8 cellular contexts compared by ENCODE assay signal in the genomic region with DNA sequence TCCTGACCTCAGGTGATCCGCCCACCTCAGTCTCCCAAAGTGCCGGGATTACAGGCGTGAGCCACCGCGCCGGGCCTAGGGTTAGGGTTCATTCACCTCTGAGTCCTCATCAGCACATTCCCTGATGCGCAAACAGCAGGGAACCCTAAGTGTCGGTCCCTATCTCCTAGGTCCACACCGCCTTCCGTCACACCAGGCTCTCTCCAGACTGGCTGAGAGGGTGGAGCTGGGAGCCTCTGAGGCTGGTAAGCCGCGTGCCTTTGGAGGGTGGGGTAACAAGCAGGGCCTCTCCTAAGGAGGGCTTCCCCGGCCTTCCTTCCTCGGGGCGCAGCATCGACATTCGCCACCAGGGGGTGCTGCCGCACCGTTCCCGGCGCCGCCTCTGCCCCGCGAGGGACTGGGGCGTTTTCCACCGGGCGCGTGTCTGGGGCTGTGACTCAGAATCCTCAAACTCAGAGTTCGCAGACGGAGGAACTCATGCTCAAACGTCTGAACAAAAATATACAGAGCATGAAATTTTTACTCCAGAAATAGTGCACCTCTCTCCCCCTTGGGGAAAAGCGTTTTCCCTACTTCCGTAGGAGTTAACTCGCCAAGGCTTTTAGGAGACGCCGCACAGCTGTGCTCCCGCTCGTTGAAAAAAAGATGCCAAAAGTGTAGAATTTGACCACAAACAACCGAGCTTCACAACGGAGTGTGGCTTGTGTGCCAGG.
A peak's percentile ranks its signal among the peaks of the same experiment; 100 is the strongest.
DNase-seq lines count a peak whose midpoint lies in the region; ATAC-seq and TF ChIP-seq lines count a peak whose summit lies in the region.

No MANE protein-coding gene starts in this region.

- no peaks in the 10 kb centered on the region for H3K9me3 ChIP-seq in CD4-positive, alpha-beta T cell (ENCODE audit: control insufficient read depth, low read length)
- no peaks in the 10 kb centered on the region for H3K9me3 ChIP-seq in fibroblast of lung (ENCODE audit: control insufficient read depth, insufficient read depth, low read depth, low read length)

- peaks cover 13% of the 10 kb centered on the region for H3K4me1 ChIP-seq in fibroblast of lung (ENCODE audit: control insufficient read depth, extremely low read depth, insufficient read depth, low read length)

- no peak overlapping the region for H3K27ac Mint-ChIP-seq in CD4-positive, alpha-beta T cell
- H3K27ac Mint-ChIP-seq in activated T-cell treated with anti-CD3 and anti-CD28 coated beads, Interleukin-2, amount 50 U/mL, for 72 hours: no peak overlapping the region
- H3K27ac Mint-ChIP-seq in naive B cell: peak overlapping the region in 1 of 6 donors; percentile 36

- DNase-seq in CD4-positive, alpha-beta T cell: peak; percentile 50 to 83 (median 70)
- DNase-seq in HS-27A (ENCODE audit: low read depth) (peak; percentile 72), fibroblast of lung (ENCODE audit: low read depth in 2 of 2) (peak; percentile 84 to 93), naive B cell (peak; percentile 64)
- peak; percentile 81 to 89 for DNase-seq in activated T-cell treated with anti-CD3 and anti-CD28 coated beads, Interleukin-2, amount 50 U/mL, for 72 hours
- DNase-seq in stimulated activated CD8-positive, alpha-beta memory T cell treated with anti-CD3 and anti-CD28 coated beads, Interleukin-7, amount 100 ng/mL, for 48 hours (ENCODE audit: extremely low read depth in 1 of 2, low read depth in 1 of 2): peak; percentile 60 to 62

- H3K9me3 Mint-ChIP-seq in CD4-positive, alpha-beta T cell: no peaks in the 10 kb centered on the region
- H3K9me3 Mint-ChIP-seq in activated T-cell treated with anti-CD3 and anti-CD28 coated beads, Interleukin-2, amount 50 U/mL, for 72 hours: no peaks in the 10 kb centered on the region
- H3K9me3 Mint-ChIP-seq in naive B cell: no peaks in the 10 kb centered on the region

- peak overlapping the region; percentile 78 for H2AFZ ChIP-seq in fibroblast of lung (ENCODE audit: low read length)

- no peak overlapping the region for H3K27ac ChIP-seq in CD4-positive, alpha-beta T cell (ENCODE audit: low read depth, low read length)
- H3K27ac ChIP-seq in fibroblast of lung (ENCODE audit: insufficient read depth, low read length): peak overlapping the region; percentile 22

- ATAC-seq in CD4-positive, alpha-beta T cell (ENCODE audit: poor library complexity): peak; percentile 95
- peak; percentile 86 for ATAC-seq in GM19372 (IDR thresholded peaks at IDR 0.05; ENCODE audit: low read depth, unreplicated experiment)
- peak; percentile 90 to 93 for ATAC-seq in activated T-cell treated with anti-CD3 and anti-CD28 coated beads, Interleukin-2, amount 50 U/mL, for 72 hours (replicated peaks in 1 of 2)
- ATAC-seq in naive B cell (ENCODE audit: low read depth in 2 of 2): peak; percentile 88 to 97

- H3K4me3 Mint-ChIP-seq in CD4-positive, alpha-beta T cell: no peak overlapping the region
- H3K4me3 Mint-ChIP-seq in activated T-cell treated with anti-CD3 and anti-CD28 coated beads, Interleukin-2, amount 50 U/mL, for 72 hours: peak overlapping the region; percentile 49 to 58
- H3K4me3 Mint-ChIP-seq in naive B cell: peak overlapping the region in 5 of 8 donors; percentile 15 to 61 (median 36)

- H3K9ac ChIP-seq in fibroblast of lung (ENCODE audit: insufficient read depth, low read length): no peak overlapping the region

- no peaks in the 10 kb centered on the region for H3K36me3 Mint-ChIP-seq in CD4-positive, alpha-beta T cell (ENCODE audit: low read depth)
- no peaks in the 10 kb centered on the region for H3K36me3 Mint-ChIP-seq in activated T-cell treated with anti-CD3 and anti-CD28 coated beads, Interleukin-2, amount 50 U/mL, for 72 hours (ENCODE audit: insufficient read depth in 2 of 2)
- H3K36me3 Mint-ChIP-seq in naive B cell: no peaks in the 10 kb centered on the region

- H3K27me3 ChIP-seq in CD4-positive, alpha-beta T cell (ENCODE audit: control insufficient read depth, insufficient read depth, low read length): no peaks in the 10 kb centered on the region
- H3K27me3 ChIP-seq in fibroblast of lung (ENCODE audit: control insufficient read depth, insufficient read depth, low read length): no peaks in the 10 kb centered on the region

- peak overlapping the region in 2 of 4 experiments; percentile 10 to 47 for H3K4me3 ChIP-seq in fibroblast of lung (replicated peaks in 1 of 4; ENCODE audit: control extremely low read depth in 1 of 4, insufficient read depth in 1 of 4, low read depth in 3 of 4, low read length in 4 of 4)

- peak overlapping the region; percentile 75 for H3K4me2 ChIP-seq in fibroblast of lung (ENCODE audit: extremely low read depth, insufficient read depth, low read length)

- TF ChIP-seq CTCF in CD4-positive, alpha-beta T cell (IDR thresholded peaks at IDR 0.05): peak; percentile 87
- peak; percentile 87 to 96 for TF ChIP-seq CTCF in fibroblast of lung (conservative IDR thresholded peaks at IDR 0.05 in 1 of 2, IDR thresholded peaks at IDR 0.05 in 1 of 2; ENCODE audit: low read depth in 1 of 2, low read length in 2 of 2)

- no peaks in the 10 kb centered on the region for H3K79me2 ChIP-seq in fibroblast of lung (ENCODE audit: control insufficient read depth, insufficient read depth, low read length)

- CTCF ChIA-PET in CD4-positive, alpha-beta T cell (lab: Charles Lee): no interaction called here

- H4K20me1 ChIP-seq in fibroblast of lung (ENCODE audit: control insufficient read depth, extremely low read depth, insufficient read depth, low read length): no peaks in the 10 kb centered on the region

- POLR2A ChIA-PET in CD4-positive, alpha-beta T cell (lab: Charles Lee): no interaction called here

- peaks cover 39% of the 10 kb centered on the region for H3K27me3 Mint-ChIP-seq in CD4-positive, alpha-beta T cell
- H3K27me3 Mint-ChIP-seq in activated T-cell treated with anti-CD3 and anti-CD28 coated beads, Interleukin-2, amount 50 U/mL, for 72 hours (ENCODE audit: low read depth): peaks cover 13% of the 10 kb centered on the region
- peaks cover 4 to 41% (median 18%) of the 10 kb centered on the region in 3 donors for H3K27me3 Mint-ChIP-seq in naive B cell

- H3K4me1 Mint-ChIP-seq in CD4-positive, alpha-beta T cell (ENCODE audit: low read depth): peaks cover 5% of the 10 kb centered on the region
- no peaks in the 10 kb centered on the region for H3K4me1 Mint-ChIP-seq in activated T-cell treated with anti-CD3 and anti-CD28 coated beads, Interleukin-2, amount 50 U/mL, for 72 hours (ENCODE audit: low read depth)
- H3K4me1 Mint-ChIP-seq in naive B cell: peaks cover 0 to 6% (median 0%) of the 10 kb centered on the region in 3 donors

- intact Hi-C loops in CD4-positive, alpha-beta T cell (cut with DNase I, micrococcal nuclease): loop anchor here (5.0 to 10.0 kb wide), 4 partner anchors 232 to 905 kb away; no protein-coding TSS in a partner anchor

- no peaks in the 10 kb centered on the region for H3K36me3 ChIP-seq in fibroblast of lung (ENCODE audit: control insufficient read depth, insufficient read depth, low read length)

TF ChIP-seq in PFSK-1, 5 proteins besides CTCF, POLR2A, EP300 and RAD21:
- TF ChIP-seq FOXP2 (optimal IDR thresholded peaks at IDR 0.05; ENCODE audit: borderline replicate concordance, extremely low read depth, extremely low read length, insufficient read depth): peak; percentile 78
- no peak for TF ChIP-seq TAF1 (IDR thresholded peaks at IDR 0.05; ENCODE audit: borderline replicate concordance, insufficient read depth, low read length)
- TF ChIP-seq SIN3A (IDR thresholded peaks at IDR 0.05; ENCODE audit: borderline replicate concordance, insufficient read depth, low read length): no peak
- TF ChIP-seq, protein P1, sequence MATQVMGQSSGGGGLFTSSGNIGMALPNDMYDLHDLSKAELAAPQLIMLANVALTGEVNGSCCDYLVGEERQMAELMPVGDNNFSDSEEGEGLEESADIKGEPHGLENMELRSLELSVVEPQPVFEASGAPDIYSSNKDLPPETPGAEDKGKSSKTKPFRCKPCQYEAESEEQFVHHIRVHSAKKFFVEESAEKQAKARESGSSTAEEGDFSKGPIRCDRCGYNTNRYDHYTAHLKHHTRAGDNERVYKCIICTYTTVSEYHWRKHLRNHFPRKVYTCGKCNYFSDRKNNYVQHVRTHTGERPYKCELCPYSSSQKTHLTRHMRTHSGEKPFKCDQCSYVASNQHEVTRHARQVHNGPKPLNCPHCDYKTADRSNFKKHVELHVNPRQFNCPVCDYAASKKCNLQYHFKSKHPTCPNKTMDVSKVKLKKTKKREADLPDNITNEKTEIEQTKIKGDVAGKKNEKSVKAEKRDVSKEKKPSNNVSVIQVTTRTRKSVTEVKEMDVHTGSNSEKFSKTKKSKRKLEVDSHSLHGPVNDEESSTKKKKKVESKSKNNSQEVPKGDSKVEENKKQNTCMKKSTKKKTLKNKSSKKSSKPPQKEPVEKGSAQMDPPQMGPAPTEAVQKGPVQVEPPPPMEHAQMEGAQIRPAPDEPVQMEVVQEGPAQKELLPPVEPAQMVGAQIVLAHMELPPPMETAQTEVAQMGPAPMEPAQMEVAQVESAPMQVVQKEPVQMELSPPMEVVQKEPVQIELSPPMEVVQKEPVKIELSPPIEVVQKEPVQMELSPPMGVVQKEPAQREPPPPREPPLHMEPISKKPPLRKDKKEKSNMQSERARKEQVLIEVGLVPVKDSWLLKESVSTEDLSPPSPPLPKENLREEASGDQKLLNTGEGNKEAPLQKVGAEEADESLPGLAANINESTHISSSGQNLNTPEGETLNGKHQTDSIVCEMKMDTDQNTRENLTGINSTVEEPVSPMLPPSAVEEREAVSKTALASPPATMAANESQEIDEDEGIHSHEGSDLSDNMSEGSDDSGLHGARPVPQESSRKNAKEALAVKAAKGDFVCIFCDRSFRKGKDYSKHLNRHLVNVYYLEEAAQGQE (IDR thresholded peaks at IDR 0.05; ENCODE audit: insufficient read depth in 1 of 2, low read depth in 2 of 2, low read length in 2 of 2): no peak
- TF ChIP-seq POLR2AphosphoS5 (IDR thresholded peaks at IDR 0.05; ENCODE audit: low read depth, low read length): no peak
